ENCODE assay signal across 13 cellular contexts in genomic region chr3:156395961-156396700, GRCh38.
"Had no signal": no experiment of that assay in that cellular context is flagged by ENCODE, and none has a peak within 500 bp of the region (broad histone marks: within the 10 kb centered on the region; RNA-seq: fewer than 3 reads in every experiment).

No MANE protein-coding gene starts in this region.

- H3K9ac ChIP-seq: neural progenitor cell had no signal

- H3K36me3 ChIP-seq: colonic mucosa, gastroesophageal sphincter, heart right ventricle, neural progenitor cell, suprapubic skin had no signal

- H3K9me3 ChIP-seq: body of pancreas, colonic mucosa, gastroesophageal sphincter, heart right ventricle, suprapubic skin had no signal

- H3K27ac ChIP-seq: body of pancreas, colonic mucosa, gastroesophageal sphincter, heart right ventricle, neural progenitor cell, suprapubic skin had no signal

- DNase-seq: activated CD4-positive, alpha-beta memory T cell treated with anti-CD3 and anti-CD28 coated beads for 36 hours; activated CD4-positive, alpha-beta T cell treated with anti-CD3 and anti-CD28 coated beads for 1 hour; activated gamma-delta T cell; activated T-cell treated with anti-CD3 and anti-CD28 coated beads, Interleukin-2, amount 50 U/mL, for 48 hours; amniotic stem cell; body of pancreas; central memory CD4-positive, alpha-beta T cell; colonic mucosa; heart right ventricle; stimulated activated naive CD8-positive, alpha-beta T cell treated with anti-CD3 and anti-CD28 coated beads, Interleukin-15, Interleukin-2, amounts not matched to agents 100 U/mL and 50 U/mL, for 24 hours had no signal

- H3K27me3 ChIP-seq: body of pancreas, colonic mucosa, gastroesophageal sphincter, heart right ventricle, neural progenitor cell, suprapubic skin had no signal

- H3K4me1 ChIP-seq: body of pancreas, colonic mucosa, gastroesophageal sphincter, heart right ventricle, neural progenitor cell, suprapubic skin had no signal

- H3K4me3 ChIP-seq: body of pancreas, colonic mucosa, gastroesophageal sphincter, heart right ventricle, neural progenitor cell, suprapubic skin had no signal
